11 cellular contexts compared by ENCODE assay signal in the genomic region with DNA sequence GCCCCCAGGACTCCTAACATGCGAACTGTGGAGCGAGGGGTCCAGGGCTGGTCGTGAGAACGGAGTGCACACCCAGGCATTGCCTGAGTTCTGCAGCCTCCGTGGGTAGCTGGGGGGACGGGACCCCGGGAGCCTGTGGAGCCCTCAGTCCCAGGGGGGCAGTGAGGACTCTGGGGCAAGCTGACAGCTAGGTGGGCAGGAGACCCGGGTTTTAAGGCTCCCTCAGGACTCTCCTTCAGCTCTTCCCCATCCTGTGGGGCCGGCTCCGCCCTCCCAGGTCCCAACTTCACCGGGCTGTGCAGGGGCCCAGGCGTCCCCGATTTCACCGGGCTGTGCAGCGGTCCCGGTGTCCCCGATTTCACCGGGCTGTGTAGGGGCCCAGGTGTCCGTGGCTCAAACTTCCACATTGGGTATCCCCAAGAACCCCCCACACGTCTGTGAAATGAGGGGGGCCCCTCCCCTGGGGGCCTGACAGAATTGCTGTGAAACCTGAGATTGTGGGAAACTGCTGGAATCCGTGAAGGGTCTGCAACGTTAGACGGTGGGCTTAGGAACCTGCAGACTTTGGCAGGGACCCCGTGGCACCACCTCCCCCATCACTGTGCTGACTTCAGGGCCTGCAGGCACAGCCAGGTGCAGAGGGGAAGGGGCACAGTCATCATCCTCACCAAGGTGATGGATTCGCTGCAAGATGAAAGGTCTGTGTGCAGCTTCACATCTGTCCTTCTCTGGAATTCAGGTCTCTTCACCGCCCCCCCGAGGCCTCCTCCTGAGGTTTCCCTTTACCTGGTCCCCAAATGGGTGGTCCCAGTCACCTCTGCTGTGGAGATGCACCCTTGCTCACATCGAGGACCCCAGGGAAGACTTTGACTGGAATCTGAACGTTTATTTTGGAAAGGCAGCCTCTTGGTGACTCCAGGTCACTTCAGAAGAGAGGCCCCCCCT.
DNase-seq lines count a peak whose midpoint lies in the region; ATAC-seq and TF ChIP-seq lines count a peak whose summit lies in the region.
"Had no signal": no experiment of that assay in that cellular context is flagged by ENCODE, and none has a peak within 500 bp of the region (broad histone marks: within the 10 kb centered on the region; RNA-seq: fewer than 3 reads in every experiment).

No MANE protein-coding gene starts in this region.

- intact Hi-C loops in Calu3 (cut with micrococcal nuclease; ENCODE audit: unreplicated experiment): no loop called here

- H3K27ac Mint-ChIP-seq in Calu3 (ENCODE audit: unreplicated experiment): no peak overlapping the region
- H3K27ac Mint-ChIP-seq in T-helper 17 cell: no peak overlapping the region
- H3K27ac Mint-ChIP-seq in memory B cell: no peak overlapping the region
- H3K27ac Mint-ChIP-seq: activated T-cell treated with anti-CD3 and anti-CD28 coated beads, Interleukin-2, amount 50 U/mL, for 24 hours had no signal

- CTCF ChIA-PET in Calu3 (lab: Charles Lee): no interaction called here

- no peaks in the 10 kb centered on the region for H3K27me3 Mint-ChIP-seq in Calu3 (ENCODE audit: unreplicated experiment)
- H3K27me3 Mint-ChIP-seq in T-helper 17 cell: peaks cover 31% of the 10 kb centered on the region
- peaks cover 6% of the 10 kb centered on the region for H3K27me3 Mint-ChIP-seq in memory B cell

- H3K36me3 Mint-ChIP-seq in Calu3 (ENCODE audit: insufficient read depth, unreplicated experiment): peaks cover 4% of the 10 kb centered on the region
- no peaks in the 10 kb centered on the region for H3K36me3 Mint-ChIP-seq in T-helper 17 cell (ENCODE audit: low read depth)
- H3K36me3 Mint-ChIP-seq in memory B cell: no peaks in the 10 kb centered on the region

- H3K9me3 Mint-ChIP-seq in Calu3 (ENCODE audit: low read depth, unreplicated experiment) (no peaks in the 10 kb centered on the region), memory B cell (no peaks in the 10 kb centered on the region)
- H3K9me3 Mint-ChIP-seq: activated T-cell treated with anti-CD3 and anti-CD28 coated beads, Interleukin-2, amount 50 U/mL, for 24 hours had no signal

- TSS peak; percentile 19 for BruUV-seq in Calu3 (replicated peaks; lab: Mats Ljungman, UMichigan)

- TF ChIP-seq CTCF in Calu3 (IDR thresholded peaks at IDR 0.05; ENCODE audit: unreplicated experiment): no peak

- H3K9me3 ChIP-seq in T-helper 17 cell (ENCODE audit: control insufficient read depth, low read length, poor library complexity, severe bottlenecking): no peaks in the 10 kb centered on the region

- H3K4me1 Mint-ChIP-seq in Calu3 (ENCODE audit: low read depth, unreplicated experiment) (peaks cover 9% of the 10 kb centered on the region), T-helper 17 cell (peaks cover 14% of the 10 kb centered on the region), memory B cell (peaks cover 11% of the 10 kb centered on the region)

- peak overlapping the region; percentile 43 for H3K4me3 Mint-ChIP-seq in Calu3 (ENCODE audit: low read depth, unreplicated experiment)
- H3K4me3 Mint-ChIP-seq in T-helper 17 cell: peak overlapping the region; percentile 43
- H3K4me3 Mint-ChIP-seq in memory B cell: peak overlapping the region; percentile 66

- DNase-seq in NCI-H187 treated with DMSO at 0.1 percent for 48 hours (lab: John Stamatoyannopoulos, UW): peak; percentile 93
- DNase-seq in NCI-H187 (lab: John Stamatoyannopoulos, UW): no peak
- DNase-seq in Calu3: no peak
- DNase-seq in T-helper 17 cell: no peak
- DNase-seq in memory B cell (ENCODE audit: low spot score in 2 of 2): no peak
- no peak for DNase-seq in stimulated activated CD4-positive, alpha-beta T cell treated with anti-CD3 and anti-CD28 coated beads, Interleukin-2, amount 100 ng/mL, for 48 hours
- DNase-seq in epidermal melanocyte (ENCODE audit: insufficient read length, low spot score): no peak
- DNase-seq: activated T-cell treated with anti-CD3 and anti-CD28 coated beads, Interleukin-2, amount 50 U/mL, for 24 hours; stimulated activated CD4-positive, alpha-beta T cell treated with anti-CD3 and anti-CD28 coated beads, Interleukin-4, amount 100 ng/mL, for 24 hours had no signal

- no peak for ATAC-seq in T-helper 17 cell
- ATAC-seq in memory B cell (ENCODE audit: low read depth): no peak
- no peak for ATAC-seq in HG03097 (IDR thresholded peaks at IDR 0.05; ENCODE audit: low FRiP score, unreplicated experiment)
- ATAC-seq: esophagus mucosa had no signal
